Comparison of ENCODE assay signal across 7 cellular contexts in genomic region chr13:58488251-58488650, GRCh38.
"Had no signal": no experiment of that assay in that cellular context is flagged by ENCODE, and none has a peak within 500 bp of the region (broad histone marks: within the 10 kb centered on the region; RNA-seq: fewer than 3 reads in every experiment).

No MANE protein-coding gene starts in this region.

- H3K9ac ChIP-seq: GM23248 had no signal

- H3K4me3 ChIP-seq: GM23248, K562 had no signal

- ATAC-seq: K562 had no signal

- H3K4me1 Mint-ChIP-seq: H9 had no signal

- H3K27ac ChIP-seq: GM23248 had no signal

- H3K4me3 Mint-ChIP-seq: H9 had no signal

- DNase-seq: GM23248, GOT3, H9, HCEC 1CT, IMR-90, KG1 had no signal

- H3K9me3 Mint-ChIP-seq: H9 had no signal
